7 cellular contexts compared by ENCODE assay signal in the genomic region with DNA sequence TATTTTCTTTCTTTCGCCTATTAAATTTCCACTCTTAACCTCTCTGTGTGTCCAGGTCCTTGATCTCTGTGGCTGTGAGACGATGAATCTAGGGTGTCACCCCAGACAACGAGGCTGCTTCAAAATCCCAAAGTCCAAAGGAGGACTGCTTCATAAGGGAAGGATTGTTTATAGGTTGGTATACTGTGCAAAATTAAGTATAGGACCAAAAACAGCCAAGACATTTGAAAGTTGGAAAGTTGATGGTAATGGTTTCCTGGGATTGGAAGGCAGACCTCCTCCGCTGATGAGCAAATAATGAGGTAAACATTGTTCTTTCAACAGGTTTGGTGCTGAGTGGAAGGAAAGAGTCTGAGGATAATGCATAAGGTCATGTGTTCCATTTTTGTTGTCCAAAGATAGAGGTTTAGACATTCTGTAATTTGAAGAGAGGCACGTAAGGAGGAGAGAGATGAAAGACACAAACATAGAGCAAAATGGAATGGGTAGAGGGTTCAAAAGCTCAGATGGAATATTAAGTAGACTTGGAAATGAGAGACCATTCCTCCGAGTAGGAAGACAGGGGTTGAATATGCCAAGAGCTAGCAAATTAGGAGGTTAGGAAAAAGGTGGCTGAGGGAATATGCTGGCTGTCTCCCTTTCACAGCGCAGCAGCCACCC. TPM values are rescaled to one million over a fixed set of nuclear protein-coding genes. Genes with fewer than 3 reads are reported as not detected.
DNase-seq lines count a peak whose midpoint lies in the region; TF ChIP-seq lines count a peak whose summit lies in the region.

No MANE protein-coding gene starts in this region.

- H3K27ac ChIP-seq in SJSA1 (peak overlapping the region; percentile 51), fibroblast of lung (ENCODE audit: insufficient read depth, low read length) (no peak overlapping the region), skeletal muscle tissue (ENCODE audit: low read depth, low read length) (no peak overlapping the region)

- H3K79me2 ChIP-seq in fibroblast of lung (ENCODE audit: control insufficient read depth, insufficient read depth, low read length), result no peaks in the 10 kb centered on the region

- peak overlapping the region; percentile 58 for H3K4me3 ChIP-seq in H7 (ENCODE audit: insufficient read depth, low read depth, low read length)
- peak overlapping the region; percentile 44 for H3K4me3 ChIP-seq in SJSA1
- H3K4me3 ChIP-seq in fibroblast of lung (replicated peaks in 1 of 4; ENCODE audit: control extremely low read depth in 1 of 4, insufficient read depth in 1 of 4, low read depth in 3 of 4, low read length in 4 of 4), result peak overlapping the region; percentile 52 to 95 (median 78)
- H3K4me3 ChIP-seq in skeletal muscle tissue (ENCODE audit: low read length in 3 of 3), result peak overlapping the region; percentile 38 to 87 (median 65)

- H2AFZ ChIP-seq in fibroblast of lung (ENCODE audit: low read length), result peak overlapping the region; percentile 91

- H3K9me3 ChIP-seq in SJSA1 (replicated peaks) (no peaks in the 10 kb centered on the region), fibroblast of lung (ENCODE audit: control insufficient read depth, insufficient read depth, low read depth, low read length) (no peaks in the 10 kb centered on the region), skeletal muscle tissue (ENCODE audit: control insufficient read depth in 3 of 3, low read length in 3 of 3) (no peaks in the 10 kb centered on the region)

- H4K20me1 ChIP-seq in fibroblast of lung (ENCODE audit: control insufficient read depth, extremely low read depth, insufficient read depth, low read length), result no peaks in the 10 kb centered on the region

- no peak for TF ChIP-seq CTCF in fibroblast of lung (conservative IDR thresholded peaks at IDR 0.05 in 1 of 2, IDR thresholded peaks at IDR 0.05 in 1 of 2; ENCODE audit: low read depth in 1 of 2, low read length in 2 of 2)

- DNase-seq in H7 (no peak), SJSA1 (ENCODE audit: low read depth in 1 of 2, low spot score in 2 of 2) (no peak), fibroblast of lung (ENCODE audit: low read depth in 2 of 2) (no peak), NCI-H1436 (lab: John Stamatoyannopoulos, UW) (no peak), NCI-H2107 treated with DMSO at 0.1 percent for 48 hours (lab: John Stamatoyannopoulos, UW; ENCODE audit: unreplicated experiment) (no peak), HuH-7.5 (ENCODE audit: low spot score) (no peak)

- H3K4me2 ChIP-seq in fibroblast of lung (ENCODE audit: extremely low read depth, insufficient read depth, low read length), result peak overlapping the region; percentile 83

- H3K4me1 ChIP-seq in SJSA1 (replicated peaks) (peaks cover 17% of the 10 kb centered on the region), fibroblast of lung (ENCODE audit: control insufficient read depth, extremely low read depth, insufficient read depth, low read length) (no peaks in the 10 kb centered on the region), skeletal muscle tissue (ENCODE audit: control insufficient read depth in 3 of 3, insufficient read depth in 3 of 3, low read length in 3 of 3) (peaks cover 4 to 17% (median 8%) of the 10 kb centered on the region in 3 donors)

- H3K36me3 ChIP-seq in H7 (replicated peaks; ENCODE audit: control insufficient read depth, insufficient read depth, low read length), result no peaks in the 10 kb centered on the region
- H3K36me3 ChIP-seq in SJSA1, result no peaks in the 10 kb centered on the region
- H3K36me3 ChIP-seq in fibroblast of lung (ENCODE audit: control insufficient read depth, insufficient read depth, low read length), result no peaks in the 10 kb centered on the region
- H3K36me3 ChIP-seq in skeletal muscle tissue (ENCODE audit: control insufficient read depth in 3 of 3, insufficient read depth in 3 of 3, low read length in 3 of 3), result no peaks in the 10 kb centered on the region

- no peak overlapping the region for H3K9ac ChIP-seq in fibroblast of lung (ENCODE audit: insufficient read depth, low read length)
- H3K9ac ChIP-seq in skeletal muscle tissue (ENCODE audit: low read depth in 1 of 3, low read length in 3 of 3), result no peak overlapping the region

- H3K27me3 ChIP-seq in H7 (ENCODE audit: control insufficient read depth, insufficient read depth, low read length) (no peaks in the 10 kb centered on the region), SJSA1 (replicated peaks) (no peaks in the 10 kb centered on the region), fibroblast of lung (ENCODE audit: control insufficient read depth, insufficient read depth, low read length) (no peaks in the 10 kb centered on the region), skeletal muscle tissue (ENCODE audit: control insufficient read depth in 3 of 3, insufficient read depth in 3 of 3, low read length in 3 of 3) (peaks cover 2 to 6% (median 4%) of the 10 kb centered on the region in 3 donors)

RNA-seq across cellular contexts. Expression of gene ZNF311, which starts 24.8 kb away (rescaled TPM):
- total RNA-seq in H7 (2014; rRNA removed; shearing (Covaris generic)), result 1.4 and 2.8 TPM in 2 replicates
- total RNA-seq in SJSA1 (2014; rRNA removed; shearing (Covaris generic)), result not detected in 2 replicates
- total RNA-seq in fibroblast of lung (3.5 and 3.6 TPM in 2 replicates), skeletal muscle tissue (1.6 TPM)
- 0.61 and 0.89 TPM in 2 replicates for polyA plus RNA-seq in fibroblast of lung
- 0.59 and 0.73 TPM in 2 replicates for polyA plus RNA-seq in fibroblast of lung (2012)
- polyA minus RNA-seq in fibroblast of lung (ENCODE audit: low replicate concordance), result 1.1 TPM in 1 of 2 replicates, not detected in the other

RNA-seq across cellular contexts. Expression of gene TRIM27, which starts 56.5 kb away (rescaled TPM):
- 98.8 and 100 TPM in 2 replicates for total RNA-seq in H7 (2014; rRNA removed; shearing (Covaris generic))
- 38.2 and 61.4 TPM in 2 replicates for total RNA-seq in SJSA1 (2014; rRNA removed; shearing (Covaris generic))
- total RNA-seq in fibroblast of lung (43.7 and 43.8 TPM in 2 replicates), skeletal muscle tissue (62.1 TPM)
- polyA plus RNA-seq in fibroblast of lung, result 42.1 and 42.7 TPM in 2 replicates
- polyA plus RNA-seq in fibroblast of lung (2012), result 28.5 and 33.6 TPM in 2 replicates
- polyA minus RNA-seq in fibroblast of lung (ENCODE audit: low replicate concordance), result 17.3 and 28.3 TPM in 2 replicates
